ENCODE assay signal across 16 cellular contexts in the genomic region with DNA sequence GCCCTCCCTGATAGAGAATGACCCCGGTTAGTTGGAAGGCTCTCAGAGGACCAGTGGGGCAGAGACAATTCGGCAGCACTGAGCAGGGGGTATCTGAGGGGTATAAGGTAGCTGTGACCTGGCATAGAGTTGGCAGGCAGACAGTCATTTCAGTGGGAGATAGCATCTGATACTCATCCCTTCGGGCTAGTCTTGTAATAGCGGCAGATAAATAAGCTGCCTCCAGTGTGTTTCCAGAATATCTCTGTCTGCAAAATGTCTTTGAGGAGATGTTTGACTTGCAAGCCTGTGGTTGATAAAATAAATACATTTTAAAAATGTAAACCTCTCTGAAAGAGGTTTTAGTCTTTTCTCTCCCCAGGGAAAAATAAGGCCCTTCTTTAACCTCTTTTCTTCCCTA.
"Had no signal": no experiment of that assay in that cellular context is flagged by ENCODE, and none has a peak within 500 bp of the region (broad histone marks: within the 10 kb centered on the region; RNA-seq: fewer than 3 reads in every experiment).

No MANE protein-coding gene starts in this region.

- H3K27me3 ChIP-seq: dorsolateral prefrontal cortex, esophagus muscularis mucosa had no signal

- FAIRE-seq: endometrium, TTC549 had no signal

- ATAC-seq: sciatic nerve, T-helper 17 cell had no signal

- H3K27ac ChIP-seq: dorsolateral prefrontal cortex, esophagus muscularis mucosa, prostate gland had no signal

- H3K36me3 ChIP-seq: esophagus muscularis mucosa, prostate gland had no signal

- H3K9me3 ChIP-seq: esophagus muscularis mucosa, prostate gland had no signal

- H3K4me3 ChIP-seq: dorsolateral prefrontal cortex, esophagus muscularis mucosa, prostate gland had no signal

- DNase-seq: activated B cell treated with CpG ODN at 0.5 μM for 24 hours; activated gamma-delta T cell; activated naive CD8-positive, alpha-beta T cell treated with anti-CD3 and anti-CD28 coated beads for 36 hours; activated T-cell treated with anti-CD3 and anti-CD28 coated beads, Interleukin-2, amount 50 U/mL, for 1 hour; dorsolateral prefrontal cortex; foreskin fibroblast; glutamatergic neuron; naive B cell; stimulated activated CD4-positive, alpha-beta T cell treated with anti-CD3 and anti-CD28 coated beads, Interleukin-12 subunit alpha, Interleukin-12 subunit beta, amount 100 ng/mL, for 4 hours; stimulated activated naive CD4-positive, alpha-beta T cell treated with Interleukin-2 at 50 U/mL for 16 hours; T-helper 17 cell had no signal
